8 cellular contexts compared by ENCODE assay signal in genomic region chr22:19120829-19121630, GRCh38. TPM values are rescaled to one million over a fixed set of nuclear protein-coding genes. Genes with fewer than 3 reads are reported as not detected.
A peak's percentile ranks its signal among the peaks of the same experiment; 100 is the strongest.
DNase-seq lines count a peak whose midpoint lies in the region; ATAC-seq and TF ChIP-seq lines count a peak whose summit lies in the region.

No MANE protein-coding gene starts in this region.

- H3K9me3 Mint-ChIP-seq in effector memory CD8-positive, alpha-beta T cell = no peaks in the 10 kb centered on the region

- peak overlapping the region; percentile 60 for H3K9ac ChIP-seq in muscle layer of colon (ENCODE audit: low read length)

- ATAC-seq in GM21381 (IDR thresholded peaks at IDR 0.05; ENCODE audit: unreplicated experiment) (peak; percentile 3), RWPE2 (ENCODE audit: low read depth) (peak; percentile 75), sciatic nerve (no peak)
- no peak for ATAC-seq in effector memory CD8-positive, alpha-beta T cell (replicated peaks)

- H3K4me3 ChIP-seq in A673 (ENCODE audit: low read depth, low read length, poor library complexity, severe bottlenecking) (peak overlapping the region; percentile 99), RWPE2 (ENCODE audit: severe bottlenecking) (peak overlapping the region; percentile 73), muscle layer of colon (ENCODE audit: low read depth in 1 of 2, low read length in 2 of 2) (peak overlapping the region; percentile 78 to 94)

- POLR2A ChIA-PET in A673 (lab: Charles Lee; ENCODE audit: low non-redundant PET) = no interaction called here

- H3K4me1 Mint-ChIP-seq in effector memory CD8-positive, alpha-beta T cell (ENCODE audit: low read depth in 2 of 2) = peaks cover 45 to 47% of the 10 kb centered on the region in 2 donors

- H3K4me3 Mint-ChIP-seq in effector memory CD8-positive, alpha-beta T cell = peak overlapping the region; percentile 85 to 87

- peak overlapping the region; percentile 95 for H3K27ac ChIP-seq in A673 (ENCODE audit: low read depth, low read length, poor library complexity, severe bottlenecking)
- peak overlapping the region; percentile 47 for H3K27ac ChIP-seq in RWPE2 (ENCODE audit: poor library complexity, severe bottlenecking)
- peak overlapping the region; percentile 89 for H3K27ac ChIP-seq in muscle layer of colon (ENCODE audit: low read depth, low read length)

- BruUV-seq in A673 (replicated peaks; lab: Mats Ljungman, UMichigan) = TSS peak; percentile 39

- H3K9me3 ChIP-seq in A673 (ENCODE audit: low read depth, low read length, poor library complexity, severe bottlenecking) (no peaks in the 10 kb centered on the region), RWPE2 (ENCODE audit: severe bottlenecking) (no peaks in the 10 kb centered on the region), muscle layer of colon (ENCODE audit: low read length) (no peaks in the 10 kb centered on the region)

- H3K27ac Mint-ChIP-seq in effector memory CD8-positive, alpha-beta T cell = peak overlapping the region; percentile 83

- no peaks in the 10 kb centered on the region for H3K27me3 ChIP-seq in A673 (replicated peaks; ENCODE audit: insufficient read depth, low read depth, low read length, poor library complexity)
- H3K27me3 ChIP-seq in RWPE2 (ENCODE audit: insufficient read depth, poor library complexity, severe bottlenecking) = no peaks in the 10 kb centered on the region
- H3K27me3 ChIP-seq in muscle layer of colon (ENCODE audit: control insufficient read depth in 1 of 2, insufficient read depth in 2 of 2, low read length in 2 of 2) = no peaks in the 10 kb centered on the region

- CTCF ChIA-PET in A673 (lab: Charles Lee) = no interaction called here

- DNase-seq in A673 (ENCODE audit: low spot score) (no peak), RWPE2 (ENCODE audit: low spot score) (no peak), amygdala (lab: John Stamatoyannopoulos, UW) (no peak), sciatic nerve (ENCODE audit: low spot score) (no peak), posterior vena cava (ENCODE audit: low spot score) (no peak)
- DNase-seq in effector memory CD8-positive, alpha-beta T cell = no peak

- H3K27me3 Mint-ChIP-seq in effector memory CD8-positive, alpha-beta T cell = no peaks in the 10 kb centered on the region

- intact Hi-C loops in A673 (cut with micrococcal nuclease; ENCODE audit: unreplicated experiment) = no loop called here
- intact Hi-C loops in sciatic nerve (cut with DNase I) = no loop called here
- intact Hi-C loops in posterior vena cava (cut with DNase I) = no loop called here

- H3K36me3 Mint-ChIP-seq in effector memory CD8-positive, alpha-beta T cell (ENCODE audit: insufficient read depth) = peaks cover 20% of the 10 kb centered on the region

- TF ChIP-seq CTCF in A673 (conservative IDR thresholded peaks at IDR 0.05; ENCODE audit: low read depth, low read length) = no peak
- no peak for TF ChIP-seq CTCF in RWPE2 (IDR thresholded peaks at IDR 0.05; ENCODE audit: poor library complexity, severe bottlenecking)

- H3K36me3 ChIP-seq in A673 (ENCODE audit: insufficient read depth, low read length, poor library complexity, severe bottlenecking) = peaks cover 2% of the 10 kb centered on the region
- H3K36me3 ChIP-seq in RWPE2 (ENCODE audit: low read depth) = peaks cover 7% of the 10 kb centered on the region
- no peaks in the 10 kb centered on the region for H3K36me3 ChIP-seq in muscle layer of colon (ENCODE audit: insufficient read depth, low read length)

- H3K4me1 ChIP-seq in A673 (ENCODE audit: insufficient read depth, low read length, poor library complexity, severe bottlenecking) = peaks cover 13% of the 10 kb centered on the region
- H3K4me1 ChIP-seq in RWPE2 (ENCODE audit: insufficient read depth, poor library complexity, severe bottlenecking) = peaks cover 4% of the 10 kb centered on the region
- H3K4me1 ChIP-seq in muscle layer of colon (ENCODE audit: insufficient read depth, low read length) = peaks cover 44% of the 10 kb centered on the region

RNA-seq across cellular contexts. Expression of gene DGCR2, which starts 1.2 kb away (rescaled TPM):
- total RNA-seq in A673 (2021) (41.1 and 47.3 TPM in 2 replicates), sciatic nerve (37.2 TPM), posterior vena cava (10 to 100 TPM; 28.3 to 35.2 TPM)

RNA-seq across cellular contexts. Expression of gene TSSK2, which starts 10.1 kb away (rescaled TPM):
- total RNA-seq in A673 (2021) = not detected in 2 replicates
- not detected for total RNA-seq in sciatic nerve
- total RNA-seq in posterior vena cava = not detected

RNA-seq across cellular contexts. Expression of gene ESS2, which starts 23.4 kb away (rescaled TPM):
- total RNA-seq in A673 (2021) (21.1 and 21.4 TPM in 2 replicates), sciatic nerve (14.8 TPM), posterior vena cava (10 to 100 TPM; 10.2 to 11.5 TPM)

RNA-seq across cellular contexts. Expression of gene GSC2, which starts 29.1 kb away (rescaled TPM):
- total RNA-seq in A673 (2021) (not detected in 2 replicates), sciatic nerve (not detected), posterior vena cava (not detected)

RNA-seq across cellular contexts. Expression of gene SLC25A1, which starts 57.5 kb away (rescaled TPM):
- 91.0 and 115 TPM in 2 replicates for total RNA-seq in A673 (2021)
- 54.1 TPM for total RNA-seq in sciatic nerve
- total RNA-seq in posterior vena cava = 10 to 100 TPM; 46.2 to 47.8 TPM

Comparison
In these comparisons a context has a peak if more than half of its experiments do, and no peak if none do; other contexts are left out.
1. ATAC-seq: peak in GM21381 (single experiment) and RWPE2 (single experiment); none in effector memory CD8-positive, alpha-beta T cell (single experiment) and sciatic nerve (single experiment).
2. Peak in every context shown above with its lines, with median percentiles within 50 percentile points of each other: H3K27ac ChIP-seq and H3K4me3 ChIP-seq.